ENCODE assay signal across 20 cellular contexts in genomic region chr1:15422871-15423270, GRCh38. TPM values are rescaled to one million over a fixed set of nuclear protein-coding genes. Genes with fewer than 3 reads are reported as not detected.
"Had no signal": no experiment of that assay in that cellular context is flagged by ENCODE, and none has a peak within 500 bp of the region (broad histone marks: within the 10 kb centered on the region; RNA-seq: fewer than 3 reads in every experiment).

No MANE protein-coding gene starts in this region.

- H3K27me3 ChIP-seq: vagina had no signal

- H3K27me3 Mint-ChIP-seq: activated B cell treated with CpG ODN at 0.5 μM for 24 hours; activated CD4-positive, alpha-beta T cell treated with anti-CD3 and anti-CD28 coated beads, Interleukin-2, amount 10 ng/mL, durations not matched to agents 7 days and 5 days; activated T-helper 17 cell treated with anti-CD3 and anti-CD28 coated beads, Interleukin-2, amount 50 U/mL, for 72 hours had no signal

- ATAC-seq: activated T-helper 17 cell treated with anti-CD3 and anti-CD28 coated beads, Interleukin-2, amount 50 U/mL, for 72 hours; SK-N-SH treated with all-trans-retinoic acid at 6 μM for 48 hours; stimulated activated naive CD8-positive, alpha-beta T cell treated with anti-CD3 and anti-CD28 coated beads, Interleukin-15, Interleukin-2, amounts not matched to agents 100 U/mL and 50 U/mL, for 24 hours had no signal

- H3K4me2 ChIP-seq: smooth muscle cell had no signal

- H3K27ac Mint-ChIP-seq: activated B cell treated with CpG ODN at 0.5 μM for 24 hours; activated naive CD4-positive, alpha-beta T cell treated with anti-CD3 and anti-CD28 coated beads for 36 hours; activated T-helper 17 cell treated with anti-CD3 and anti-CD28 coated beads, Interleukin-2, amount 50 U/mL, for 72 hours had no signal

- H3K9me3 Mint-ChIP-seq: activated B cell treated with CpG ODN at 0.5 μM for 24 hours; activated CD4-positive, alpha-beta T cell treated with anti-CD3 and anti-CD28 coated beads, Interleukin-2, amount 10 ng/mL, durations not matched to agents 7 days and 5 days; activated naive CD4-positive, alpha-beta T cell treated with anti-CD3 and anti-CD28 coated beads for 36 hours; activated T-helper 17 cell treated with anti-CD3 and anti-CD28 coated beads, Interleukin-2, amount 50 U/mL, for 72 hours; neural crest cell had no signal

- H3K4me3 Mint-ChIP-seq: activated B cell treated with CpG ODN at 0.5 μM for 24 hours; activated CD4-positive, alpha-beta T cell treated with anti-CD3 and anti-CD28 coated beads, Interleukin-2, amount 10 ng/mL, durations not matched to agents 7 days and 5 days; activated naive CD4-positive, alpha-beta T cell treated with anti-CD3 and anti-CD28 coated beads for 36 hours; activated T-helper 17 cell treated with anti-CD3 and anti-CD28 coated beads, Interleukin-2, amount 50 U/mL, for 72 hours; neural crest cell had no signal

- H3K9me3 ChIP-seq: thoracic aorta, vagina had no signal

- H3K27ac ChIP-seq: thoracic aorta, vagina had no signal

- DNase-seq: activated B cell treated with CpG ODN at 0.5 μM for 24 hours; activated CD4-positive, alpha-beta T cell treated with anti-CD3 and anti-CD28 coated beads, Interleukin-2, amount 10 ng/mL, durations not matched to agents 7 days and 5 days; activated naive CD4-positive, alpha-beta T cell treated with anti-CD3 and anti-CD28 coated beads for 36 hours; activated T-cell treated with anti-CD3 and anti-CD28 coated beads for 4 hours; central memory CD4-positive, alpha-beta T cell; glutamatergic neuron; stimulated activated CD4-positive, alpha-beta T cell treated with anti-CD3 and anti-CD28 coated beads, Interleukin-1b, Interleukin-23, amount 100 ng/mL, for 48 hours; stimulated activated naive CD8-positive, alpha-beta T cell treated with anti-CD3 and anti-CD28 coated beads, Interleukin-15, Interleukin-2, amounts not matched to agents 100 U/mL and 50 U/mL, for 24 hours; T-helper 2 cell had no signal

- H3K4me3 ChIP-seq: lung, smooth muscle cell, thoracic aorta, vagina had no signal

RNA-seq across cellular contexts. Expression of gene CTRC, which starts 15.4 kb away (rescaled TPM):
- total RNA-seq: activated CD8-positive, alpha-beta memory T cell treated with anti-CD3 and anti-CD28 coated beads for 36 hours; activated naive CD4-positive, alpha-beta T cell treated with anti-CD3 and anti-CD28 coated beads for 36 hours; activated T-helper 17 cell treated with anti-CD3 and anti-CD28 coated beads, Interleukin-2, amount 50 U/mL, for 72 hours; smooth muscle cell; vagina had no signal

RNA-seq across cellular contexts. Expression of gene CELA2A, which starts 33.7 kb away (rescaled TPM):
- total RNA-seq: activated B cell treated with CpG ODN at 0.5 μM for 24 hours; activated CD4-positive, alpha-beta T cell treated with anti-CD3 and anti-CD28 coated beads, Interleukin-2, amount 10 ng/mL, durations not matched to agents 7 days and 5 days; activated CD8-positive, alpha-beta memory T cell treated with anti-CD3 and anti-CD28 coated beads for 36 hours; activated naive CD4-positive, alpha-beta T cell treated with anti-CD3 and anti-CD28 coated beads for 36 hours; activated T-helper 17 cell treated with anti-CD3 and anti-CD28 coated beads, Interleukin-2, amount 50 U/mL, for 72 hours; left colon; mononuclear cell; neural crest cell; thoracic aorta; vagina had no signal
- polyA plus RNA-seq: esophagus, smooth muscle cell had no signal

RNA-seq across cellular contexts. Expression of gene CELA2B, which starts 53.0 kb away (rescaled TPM):
- total RNA-seq: activated B cell treated with CpG ODN at 0.5 μM for 24 hours; activated CD4-positive, alpha-beta T cell treated with anti-CD3 and anti-CD28 coated beads, Interleukin-2, amount 10 ng/mL, durations not matched to agents 7 days and 5 days; activated CD8-positive, alpha-beta memory T cell treated with anti-CD3 and anti-CD28 coated beads for 36 hours; activated naive CD4-positive, alpha-beta T cell treated with anti-CD3 and anti-CD28 coated beads for 36 hours; activated T-helper 17 cell treated with anti-CD3 and anti-CD28 coated beads, Interleukin-2, amount 50 U/mL, for 72 hours; left colon; mononuclear cell; neural crest cell; smooth muscle cell; thoracic aorta; vagina had no signal
- polyA plus RNA-seq: esophagus, lung, smooth muscle cell had no signal
